In genomic region chr10:86775056-86775858, GRCh38 we compare ENCODE assay signal across 9 cellular contexts. TPM values are rescaled to one million over a fixed set of nuclear protein-coding genes. Genes with fewer than 3 reads are reported as not detected.
A peak's percentile ranks its signal among the peaks of the same experiment; 100 is the strongest.
DNase-seq lines count a peak whose midpoint lies in the region; ATAC-seq, FAIRE-seq and TF ChIP-seq lines count a peak whose summit lies in the region.
"Had no signal": no experiment of that assay in that cellular context is flagged by ENCODE, and none has a peak within 500 bp of the region (broad histone marks: within the 10 kb centered on the region; RNA-seq: fewer than 3 reads in every experiment).

No MANE protein-coding gene starts in this region.

- peaks cover 22% of the 10 kb centered on the region for H3K4me1 ChIP-seq in A549
- H3K4me1 ChIP-seq in CD8-positive, alpha-beta T cell (ENCODE audit: insufficient read depth, low read length), result no peaks in the 10 kb centered on the region

- CTCF ChIA-PET in A549 (lab: Yijun Ruan, JAX), result interaction anchor here (0.8 kb wide), 2 partner anchors 12 to 85 kb away, joined by 3 read pairs; no protein-coding TSS in a partner anchor
- CTCF ChIA-PET in CD8-positive, alpha-beta T cell (lab: Charles Lee), result interaction anchor here (0.7 kb wide), 1 partner anchor 191 kb away, joined by 3 read pairs; no protein-coding TSS in a partner anchor

- peaks cover 0 to 3% of the 10 kb centered on the region in 2 donors for H3K4me1 Mint-ChIP-seq in immature natural killer cell
- peaks cover under 1% of the 10 kb centered on the region for H3K4me1 Mint-ChIP-seq in CD8-positive, alpha-beta T cell (ENCODE audit: low read depth)

- WGBS in A549 (ENCODE audit: missing lambda C conversion rate), result 31% methylated on average over 6 of the region's 6 CpGs

- peak; percentile 76 to 84; a peak in 5 of 6 replicates for ATAC-seq in A549
- ATAC-seq in GM21381 (IDR thresholded peaks at IDR 0.05; ENCODE audit: unreplicated experiment), result peak; percentile 80
- ATAC-seq in CD8-positive, alpha-beta T cell, result no peak

- H3K27me3 Mint-ChIP-seq in immature natural killer cell (ENCODE audit: low read depth in 3 of 3), result no peaks in the 10 kb centered on the region
- no peaks in the 10 kb centered on the region for H3K27me3 Mint-ChIP-seq in CD8-positive, alpha-beta T cell (ENCODE audit: low read depth)

- no peak overlapping the region for H3K4me3 ChIP-seq in A549
- no peak overlapping the region for H3K4me3 ChIP-seq in CD8-positive, alpha-beta T cell (ENCODE audit: low read depth, low read length)

- peak in 1 of 2 experiments; percentile 29 for DNase-seq in A549 (ENCODE audit: low read depth in 1 of 2, low spot score in 1 of 2)
- peak; percentile 61 for DNase-seq in HTR-8/SVneo (ENCODE audit: insufficient read length, low spot score)
- DNase-seq in erythroblast (lab: John Stamatoyannopoulos, UW), result peak; percentile 61 to 84
- DNase-seq in immature natural killer cell, result no peak
- no peak for DNase-seq in NCI-H1930 (lab: John Stamatoyannopoulos, UW)
- no peak for DNase-seq in CD8-positive, alpha-beta T cell
- no peak for DNase-seq in SIG-M5 (lab: John Stamatoyannopoulos, UW)
- DNase-seq: activated effector memory CD4-positive, alpha-beta T cell treated with Interleukin-2 at 50 U/mL for 16 hours had no signal

- no peak for FAIRE-seq in A549 (lab: Jason Lieb, UNC)
- FAIRE-seq in HTR-8/SVneo (lab: Jason Lieb, UNC), result no peak

- no peaks in the 10 kb centered on the region for H3K36me3 ChIP-seq in CD8-positive, alpha-beta T cell (ENCODE audit: insufficient read depth, low read length)

- POLR2A ChIA-PET in A549 (lab: Yijun Ruan, JAX), result interaction anchor here (0.6 to 1.2 kb wide), 2 partner anchors 15 to 19 kb away, joined by 5 to 7 read pairs; partner anchors contain the start of gene BMPR1A
- POLR2A ChIA-PET in CD8-positive, alpha-beta T cell (lab: Charles Lee), result no interaction called here

- TF ChIP-seq CTCF in A549 (IDR thresholded peaks at IDR 0.05), result no peak
- TF ChIP-seq CTCF in CD8-positive, alpha-beta T cell (IDR thresholded peaks at IDR 0.05), result no peak

- no peak for TF ChIP-seq POLR2A in A549 (IDR thresholded peaks at IDR 0.05; ENCODE audit: low read length)
- TF ChIP-seq POLR2A in erythroblast (IDR thresholded peaks at IDR 0.05; ENCODE audit: low read length), result peak; percentile 42

- intact Hi-C loops in CD8-positive, alpha-beta T cell (cut with DNase I, micrococcal nuclease), result no loop called here

- peak overlapping the region in 1 of 2 experiments; percentile 50; a peak in 2 of 6 replicates for H3K27ac ChIP-seq in A549
- no peak overlapping the region for H3K27ac ChIP-seq in CD8-positive, alpha-beta T cell (ENCODE audit: low read depth, low read length)

- H3K36me3 Mint-ChIP-seq in immature natural killer cell, result peaks cover 0 to 4% (median 0%) of the 10 kb centered on the region in 3 donors
- H3K36me3 Mint-ChIP-seq in CD8-positive, alpha-beta T cell, result no peaks in the 10 kb centered on the region

- no peaks in the 10 kb centered on the region for H3K9me3 ChIP-seq in A549
- H3K9me3 ChIP-seq in CD8-positive, alpha-beta T cell (ENCODE audit: low read length), result no peaks in the 10 kb centered on the region

- TF ChIP-seq RAD21 in A549 (conservative IDR thresholded peaks at IDR 0.05 in 1 of 2, IDR thresholded peaks at IDR 0.05 in 1 of 2), result no peak

- no peak overlapping the region for H3K4me3 Mint-ChIP-seq in immature natural killer cell
- no peak overlapping the region for H3K4me3 Mint-ChIP-seq in CD8-positive, alpha-beta T cell

- H3K27ac Mint-ChIP-seq in immature natural killer cell, result no peak overlapping the region
- H3K27ac Mint-ChIP-seq in CD8-positive, alpha-beta T cell, result no peak overlapping the region

- H3K27me3 ChIP-seq in CD8-positive, alpha-beta T cell (ENCODE audit: insufficient read depth, low read length), result no peaks in the 10 kb centered on the region

- no peak for TF ChIP-seq EP300 in A549 (IDR thresholded peaks at IDR 0.05)

- peak overlapping the region; percentile 52 for H3K4me2 ChIP-seq in A549

- peaks cover 0 to 2% (median 0%) of the 10 kb centered on the region in 6 donors for H3K9me3 Mint-ChIP-seq in immature natural killer cell
- no peaks in the 10 kb centered on the region for H3K9me3 Mint-ChIP-seq in CD8-positive, alpha-beta T cell

TF ChIP-seq in A549, 52 proteins besides CTCF, POLR2A, EP300 and RAD21:
- TF ChIP-seq JUN (IDR thresholded peaks at IDR 0.05) (no peak), HOXB5 (CRISPR knock-in tag; IDR thresholded peaks at IDR 0.05) (peak; percentile 36; the same call in 1 of the 2 replicates)
TF ChIP-seq in A549: peak in this region for 1.

RNA-seq across cellular contexts. Expression of gene BMPR1A, which starts 18.8 kb away (rescaled TPM):
- polyA plus RNA-seq in A549 (2011; rRNA removed) (34.6 and 39.0 TPM in 2 replicates), A549 (2017; fragmentation: RNase III; extraction: RNeasy Plus Mini Kit Qiagen cat#74134 plus additional on column Dnase treatment) (24.4 to 25.5 TPM (median 25.5 TPM) in 3 replicates), immature natural killer cell (1 to 10 TPM in 2 of 3 donors, under 1 TPM in 1; 0.99 to 3.3 (median 2.2) TPM)
- polyA plus RNA-seq in A549 (2012; cell fraction: cytosol; rRNA removed), result 8.9 and 11.2 TPM in 2 replicates
- 4.1 and 5.3 TPM in 2 replicates for polyA plus RNA-seq in A549 (2012; cell fraction: nucleus; rRNA removed)
- polyA minus RNA-seq in A549 (2011; rRNA and poly(A)+ RNA removed), result 34.9 and 38.9 TPM in 2 replicates
- 1 to 10 TPM; 1.6 to 2.0 TPM for total RNA-seq in CD8-positive, alpha-beta T cell

Comparison
In these comparisons a context has a peak if more than half of its experiments do, and no peak if none do; other contexts are left out.
1. DNase-seq: peak in HTR-8/SVneo (single experiment) and erythroblast (2 of 2); none in immature natural killer cell (0 of 3), NCI-H1930 (0 of 2), CD8-positive, alpha-beta T cell (0 of 7) and SIG-M5 (single experiment).